In the genomic region with DNA sequence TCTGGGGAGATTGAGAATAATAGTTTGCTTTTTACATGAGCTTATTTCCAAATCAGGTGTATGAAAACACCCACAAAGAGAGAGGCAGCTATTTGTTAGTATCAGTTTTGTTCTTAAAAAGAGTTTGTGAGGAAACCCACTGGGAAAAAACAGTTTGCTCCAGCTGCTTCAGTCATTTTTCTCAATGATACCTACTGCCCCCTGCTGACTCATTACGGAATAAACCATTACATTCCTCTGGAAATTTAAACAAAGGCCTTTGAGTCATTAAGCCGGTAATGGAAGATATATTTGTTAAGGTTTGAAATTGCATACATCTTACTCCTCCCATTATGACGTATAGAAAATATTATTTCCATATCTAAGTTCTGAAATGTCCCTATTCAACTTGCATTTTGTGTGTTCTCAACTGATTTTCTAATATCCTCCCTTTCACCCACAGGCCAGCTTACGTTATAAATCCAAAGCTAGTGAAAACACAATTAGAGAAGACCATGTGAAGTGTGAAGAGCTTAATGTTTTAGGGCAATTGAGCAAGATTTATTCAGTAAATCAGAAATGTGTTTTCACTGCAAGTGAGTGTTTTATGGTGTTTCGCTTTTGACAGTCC, we compare ENCODE assay signal across 9 cellular contexts.
DNase-seq lines count a peak whose midpoint lies in the region; ATAC-seq, FAIRE-seq and TF ChIP-seq lines count a peak whose summit lies in the region.
"Had no signal": no experiment of that assay in that cellular context is flagged by ENCODE, and none has a peak within 500 bp of the region (broad histone marks: within the 10 kb centered on the region; RNA-seq: fewer than 3 reads in every experiment).

No MANE protein-coding gene starts in this region.

- no peak for TF ChIP-seq POLR2A in K562 (conservative IDR thresholded peaks at IDR 0.05)

- peak; percentile 68 for FAIRE-seq in K562 (lab: Jason Lieb, UNC)

- intact Hi-C loops in K562 (cut with micrococcal nuclease) (loop anchor here (5.0 kb wide), 1 partner anchor 606 kb away; no protein-coding TSS in a partner anchor), posterior vena cava (cut with DNase I) (no loop called here)
- intact Hi-C loops in naive thymus-derived CD4-positive, alpha-beta T cell (cut with micrococcal nuclease): loop anchor here in 1 of 2 donors (2.0 kb wide), 1 partner anchor 406 kb away; no protein-coding TSS in a partner anchor

- 0 out of 3 replicates have a peak, but pooled peaks have one; percentile 37 for ATAC-seq in K562
- no peak for ATAC-seq in naive thymus-derived CD4-positive, alpha-beta T cell

- H3K27me3 Mint-ChIP-seq in naive thymus-derived CD4-positive, alpha-beta T cell: no peaks in the 10 kb centered on the region
- H3K27me3 Mint-ChIP-seq: naive B cell had no signal

- H3K36me3 Mint-ChIP-seq in naive thymus-derived CD4-positive, alpha-beta T cell: no peaks in the 10 kb centered on the region
- H3K36me3 Mint-ChIP-seq: naive B cell had no signal

- H3K4me2 ChIP-seq in GM23248 (ENCODE audit: unreplicated experiment) (no peak overlapping the region), K562 (ENCODE audit: insufficient read depth, low read length) (no peak overlapping the region)

- BruUV-seq in K562 (replicated peaks; lab: Mats Ljungman, UMichigan): no TSS peak

- no peaks in the 10 kb centered on the region for H3K27me3 ChIP-seq in GM23248 (replicated peaks; ENCODE audit: insufficient read depth)
- H3K27me3 ChIP-seq in K562 (ENCODE audit: control insufficient read depth in 2 of 2, insufficient read depth in 2 of 2, low read length in 2 of 2): no peaks in the 10 kb centered on the region
- no peaks in the 10 kb centered on the region for H3K27me3 ChIP-seq in naive thymus-derived CD4-positive, alpha-beta T cell (ENCODE audit: control insufficient read depth in 2 of 2, insufficient read depth in 2 of 2, low read length in 2 of 2)

- H3K79me2 ChIP-seq in GM23248 (ENCODE audit: insufficient read depth): no peaks in the 10 kb centered on the region
- H3K79me2 ChIP-seq in K562 (ENCODE audit: control insufficient read depth, insufficient read depth, low read length): no peaks in the 10 kb centered on the region

- in situ Hi-C loops in GM23248 (cut with MboI) (no loop called here), K562 (cut with MboI) (no loop called here)

- no peaks in the 10 kb centered on the region for H3K9me2 ChIP-seq in GM23248 (ENCODE audit: insufficient read depth)

- H3K9me3 ChIP-seq in GM23248 (ENCODE audit: low read depth): no peaks in the 10 kb centered on the region
- H3K9me3 ChIP-seq in K562 (replicated peaks; ENCODE audit: control insufficient read depth, insufficient read depth, low read depth, low read length): no peaks in the 10 kb centered on the region
- H3K9me3 ChIP-seq in naive thymus-derived CD4-positive, alpha-beta T cell (ENCODE audit: control insufficient read depth in 2 of 3, low read length in 3 of 3): no peaks in the 10 kb centered on the region

- no peak overlapping the region for H3K4me3 ChIP-seq in GM23248
- H3K4me3 ChIP-seq in K562: no peak overlapping the region
- no peak overlapping the region for H3K4me3 ChIP-seq in naive thymus-derived CD4-positive, alpha-beta T cell (ENCODE audit: low read length)

- 46 to 47% methylated on average over 5 of the region's 5 CpGs for WGBS in GM23248 (ENCODE audit: low coverage in 1 of 2, low lambda C conversion rate in 2 of 2, missing lambda C conversion rate in 2 of 2), 2 experiments
- WGBS in K562 (ENCODE audit: insufficient coverage, low coverage, missing lambda C conversion rate): 16% methylated on average over 5 of the region's 5 CpGs

- TF ChIP-seq EP300 in K562 (IDR thresholded peaks at IDR 0.05; ENCODE audit: low read length): no peak

- TF ChIP-seq CTCF in K562 (IDR thresholded peaks at IDR 0.05 in 2 of 3, conservative IDR thresholded peaks at IDR 0.05 in 1 of 3; ENCODE audit: insufficient read depth in 2 of 3, low read depth in 1 of 3, low read length in 3 of 3): peak in 2 of 3 experiments; percentile 52 to 63; a peak in 4 of 6 replicates

- H3K9ac ChIP-seq in GM23248 (no peak overlapping the region), K562 (ENCODE audit: insufficient read depth in 1 of 2, low read depth in 2 of 2, low read length in 2 of 2) (no peak overlapping the region)

- H4K20me1 ChIP-seq in GM23248 (ENCODE audit: insufficient read depth) (no peaks in the 10 kb centered on the region), K562 (replicated peaks; ENCODE audit: control insufficient read depth, insufficient read depth, low read length) (no peaks in the 10 kb centered on the region)

- H3K27ac ChIP-seq in GM23248 (no peak overlapping the region), K562 (ENCODE audit: extremely low read depth, low read depth, low read length) (no peak overlapping the region)
- H3K27ac ChIP-seq in naive thymus-derived CD4-positive, alpha-beta T cell (ENCODE audit: low read depth, low read length): no peak overlapping the region

- no peaks in the 10 kb centered on the region for H3K4me1 ChIP-seq in GM23248 (ENCODE audit: insufficient read depth)
- no peaks in the 10 kb centered on the region for H3K4me1 ChIP-seq in K562 (replicated peaks in 1 of 2; ENCODE audit: control insufficient read depth in 2 of 2, insufficient read depth in 2 of 2, low read length in 2 of 2)
- H3K4me1 ChIP-seq in naive thymus-derived CD4-positive, alpha-beta T cell (ENCODE audit: control insufficient read depth in 2 of 2, insufficient read depth in 2 of 2, low read length in 2 of 2): no peaks in the 10 kb centered on the region

- DNase-seq in CMK (ENCODE audit: low read depth): peak; percentile 35
- peak; percentile 74 for DNase-seq in GM23248
- peak; percentile 50 for DNase-seq in NCI-H2196 (lab: John Stamatoyannopoulos, UW; ENCODE audit: unreplicated experiment)
- peak; percentile 4 to 65 (median 19) for DNase-seq in K562 (ENCODE audit: extremely low read depth in 1 of 4, low spot score in 3 of 4)
- peak; percentile 46 to 58 for DNase-seq in lung microvascular endothelial cell (ENCODE audit: low read depth in 2 of 2)
- DNase-seq in naive thymus-derived CD4-positive, alpha-beta T cell: no peak
- no peak for DNase-seq in posterior vena cava (ENCODE audit: low spot score)
- no peak for DNase-seq in islet precursor cell
- DNase-seq: naive B cell had no signal

- no peak overlapping the region for H3K4me3 Mint-ChIP-seq in naive thymus-derived CD4-positive, alpha-beta T cell
- H3K4me3 Mint-ChIP-seq: naive B cell had no signal

- peak; percentile 29 to 44 for TF ChIP-seq RAD21 in K562 (CRISPR knock-in tag; conservative IDR thresholded peaks at IDR 0.05 in 1 of 2, IDR thresholded peaks at IDR 0.05 in 1 of 2)

- POLR2A ChIA-PET in K562 (lab: Yijun Ruan, JAX): interaction anchor here (0.6 kb wide), 1 partner anchor 48 kb away, joined by 3 read pairs; no protein-coding TSS in a partner anchor
- POLR2A ChIA-PET in naive thymus-derived CD4-positive, alpha-beta T cell (lab: Charles Lee): no interaction called here

- no peak overlapping the region for H3K27ac Mint-ChIP-seq in naive thymus-derived CD4-positive, alpha-beta T cell
- H3K27ac Mint-ChIP-seq: naive B cell had no signal

- no peaks in the 10 kb centered on the region for H3F3A ChIP-seq in GM23248 (ENCODE audit: insufficient read depth)

- no peaks in the 10 kb centered on the region for H3K36me3 ChIP-seq in GM23248 (ENCODE audit: low read depth)
- H3K36me3 ChIP-seq in K562 (ENCODE audit: control insufficient read depth, insufficient read depth, low read length): no peaks in the 10 kb centered on the region
- H3K36me3 ChIP-seq in naive thymus-derived CD4-positive, alpha-beta T cell (ENCODE audit: control insufficient read depth in 2 of 3, insufficient read depth in 3 of 3, low read length in 3 of 3): no peaks in the 10 kb centered on the region

- H3K9me3 Mint-ChIP-seq in naive thymus-derived CD4-positive, alpha-beta T cell: peaks cover 0 to 15% (median 0%) of the 10 kb centered on the region in 11 donors

- H3K9me1 ChIP-seq in K562 (ENCODE audit: control insufficient read depth, insufficient read depth, low read length): no peaks in the 10 kb centered on the region

- H2AFZ ChIP-seq in GM23248 (peak overlapping the region; percentile 61), K562 (ENCODE audit: low read depth, low read length) (no peak overlapping the region)

- CTCF ChIA-PET in K562 (lab: Yijun Ruan, JAX; ENCODE audit: low intra/inter-chr PET ratio): no interaction called here
- CTCF ChIA-PET in naive thymus-derived CD4-positive, alpha-beta T cell (lab: Charles Lee): no interaction called here

- H3K4me1 Mint-ChIP-seq in naive thymus-derived CD4-positive, alpha-beta T cell: no peaks in the 10 kb centered on the region
- H3K4me1 Mint-ChIP-seq: naive B cell had no signal

TF ChIP-seq in K562, 482 proteins besides CTCF, POLR2A, EP300 and RAD21:
- TF ChIP-seq ILF3 (IDR thresholded peaks at IDR 0.05; ENCODE audit: borderline replicate concordance): no peak

Comparison
In these comparisons a context has a peak if more than half of its experiments do, and no peak if none do; other contexts are left out.
1. DNase-seq: peak in CMK (single experiment), GM23248 (single experiment), NCI-H2196 (single experiment), K562 (4 of 4) and lung microvascular endothelial cell (2 of 2); none in naive thymus-derived CD4-positive, alpha-beta T cell (0 of 9), posterior vena cava (single experiment) and islet precursor cell (single experiment).